ENCODE assay signal across 9 cellular contexts in the genomic region with DNA sequence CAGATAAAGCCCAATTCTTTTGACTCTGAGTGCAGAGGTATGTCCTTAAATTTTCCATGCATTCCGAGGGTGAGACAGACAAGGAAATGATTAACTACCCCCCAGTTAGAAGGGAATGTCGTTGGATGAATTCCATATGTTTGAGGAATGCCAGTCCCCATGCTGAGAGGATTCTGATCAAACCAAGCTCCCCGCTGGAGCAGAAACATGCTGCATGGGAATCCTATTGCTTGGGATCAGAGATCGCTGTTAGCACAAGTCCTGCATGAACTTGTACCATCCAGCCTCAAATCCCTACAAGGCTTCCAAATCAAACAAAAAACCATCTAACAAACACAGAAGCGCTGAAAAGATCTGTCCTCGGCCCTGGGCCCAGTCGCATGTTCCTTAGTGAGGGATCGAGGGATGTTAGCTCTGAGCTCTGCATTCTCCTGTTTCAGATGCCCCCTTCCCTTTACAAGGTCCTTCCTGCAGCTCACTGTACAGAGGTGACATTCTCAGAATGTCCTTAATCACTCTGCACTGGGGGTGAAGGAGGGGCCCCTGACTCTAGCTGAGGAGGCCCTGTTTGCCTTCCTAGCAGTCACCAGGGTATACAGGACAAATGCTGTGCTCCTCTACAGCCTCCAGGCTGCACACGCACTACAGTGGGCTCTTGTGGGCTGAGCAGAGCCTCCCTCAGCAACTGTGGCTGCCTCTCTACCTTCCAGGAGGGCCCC.
DNase-seq lines count a peak whose midpoint lies in the region; TF ChIP-seq lines count a peak whose summit lies in the region.
"Had no signal": no experiment of that assay in that cellular context is flagged by ENCODE, and none has a peak within 500 bp of the region (broad histone marks: within the 10 kb centered on the region; RNA-seq: fewer than 3 reads in every experiment).

No MANE protein-coding gene starts in this region.

- H3K36me3 ChIP-seq in HUES48 (ENCODE audit: control insufficient read depth, insufficient read depth, low read length) (no peaks in the 10 kb centered on the region), liver (ENCODE audit: control insufficient read depth in 4 of 4, insufficient read depth in 3 of 4, low read depth in 1 of 4, low read length in 3 of 4) (no peaks in the 10 kb centered on the region)

- no peaks in the 10 kb centered on the region for H3K27me3 ChIP-seq in HUES48 (ENCODE audit: control insufficient read depth, insufficient read depth, low read length)
- H3K27me3 ChIP-seq in liver (ENCODE audit: control insufficient read depth in 4 of 4, insufficient read depth in 4 of 4, low read length in 3 of 4) = no peaks in the 10 kb centered on the region

- peak overlapping the region; percentile 10; the same call in 1 of the 2 replicates for H3K9ac ChIP-seq in HUES48 (ENCODE audit: low read depth, low read length)
- no peak overlapping the region for H3K9ac ChIP-seq in liver (ENCODE audit: low read depth in 1 of 2, low read length in 2 of 2)

- no peaks in the 10 kb centered on the region for H3K9me3 ChIP-seq in HUES48 (ENCODE audit: control insufficient read depth, insufficient read depth, low read length)
- no peaks in the 10 kb centered on the region for H3K9me3 ChIP-seq in liver (ENCODE audit: control insufficient read depth in 4 of 4, low read length in 3 of 4)

- peaks cover 31% of the 10 kb centered on the region for H3K4me1 ChIP-seq in HUES48 (ENCODE audit: control insufficient read depth, insufficient read depth, low read length)
- H3K4me1 ChIP-seq in liver (ENCODE audit: control insufficient read depth in 4 of 4, insufficient read depth in 4 of 4, low read length in 3 of 4) = no peaks in the 10 kb centered on the region

- TF ChIP-seq RAD21 in liver (IDR thresholded peaks at IDR 0.05) = peak in 1 of 2 donors; percentile 11

- peak overlapping the region; percentile 78 for H3K27ac ChIP-seq in HUES48 (ENCODE audit: low read depth, low read length)
- no peak overlapping the region for H3K27ac ChIP-seq in liver (ENCODE audit: low read depth in 1 of 2, low read length in 2 of 2)

- WGBS in liver = 68% methylated on average over 9 of the region's 9 CpGs

- H3K4me3 ChIP-seq in HUES48 (ENCODE audit: low read depth, low read length) (0 out of 2 replicates have a peak overlapping the region, but pooled peaks have one; percentile 7), liver (ENCODE audit: low read depth in 1 of 3, low read length in 3 of 3) (no peak overlapping the region)

- no peak for TF ChIP-seq CTCF in liver (IDR thresholded peaks at IDR 0.05; ENCODE audit: low read depth, low read length, missing input control)

- in situ Hi-C loops in ACHN (cut with HindIII; ENCODE audit: low pct_ligation_motif_present, low pct_unique_long_range_greater_than_20kb, low sequenced_read_pairs) = no loop called here

- peak; percentile 93 for DNase-seq in ACHN
- peak; percentile 53 to 61 for DNase-seq in dermis microvascular lymphatic vessel endothelial cell (ENCODE audit: low read depth in 2 of 2)
- DNase-seq in NCI-H2171 (lab: John Stamatoyannopoulos, UW) = no peak
- no peak for DNase-seq in T-helper 2 cell
- DNase-seq in SHP77 (lab: John Stamatoyannopoulos, UW) = no peak
- DNase-seq in KG1 (lab: John Stamatoyannopoulos, UW) = no peak
- DNase-seq: stimulated activated naive CD4-positive, alpha-beta T cell treated with Interleukin-2 at 50 U/mL for 16 hours had no signal

TF ChIP-seq in liver, 16 proteins besides CTCF, POLR2A, EP300 and RAD21:
- no peak for TF ChIP-seq TAF1 (conservative IDR thresholded peaks at IDR 0.05)
- no peak for TF ChIP-seq HNF4A (conservative IDR thresholded peaks at IDR 0.05)
- TF ChIP-seq NR2F2 (IDR thresholded peaks at IDR 0.05) = peak; percentile 42
- peak; percentile 33 for TF ChIP-seq SP1 (IDR thresholded peaks at IDR 0.05)

Comparison
In these comparisons a context has a peak if more than half of its experiments do, and no peak if none do; other contexts are left out.
1. DNase-seq: peak in ACHN (single experiment) and dermis microvascular lymphatic vessel endothelial cell (2 of 2); none in NCI-H2171 (single experiment), T-helper 2 cell (0 of 5), SHP77 (0 of 2) and KG1 (single experiment).